In genomic region chr11:21888814-21889213, GRCh38 we compare ENCODE assay signal across 17 cellular contexts.
DNase-seq lines count a peak whose midpoint lies in the region; ATAC-seq and TF ChIP-seq lines count a peak whose summit lies in the region.
"Had no signal": no experiment of that assay in that cellular context is flagged by ENCODE, and none has a peak within 500 bp of the region (broad histone marks: within the 10 kb centered on the region; RNA-seq: fewer than 3 reads in every experiment).

No MANE protein-coding gene starts in this region.

- H3K27ac ChIP-seq in foreskin keratinocyte (no peak overlapping the region), psoas muscle (no peak overlapping the region)
- H3K27ac ChIP-seq: right atrium auricular region had no signal

- 26 to 53% (median 43%) methylated on average over 1 of the region's 1 CpG for WGBS in psoas muscle, 3 donors

- no peak for ATAC-seq in foreskin keratinocyte
- ATAC-seq in psoas muscle, result peak; percentile 68 to 74 (median 72)
- no peak for ATAC-seq in HG03342 (IDR thresholded peaks at IDR 0.05; ENCODE audit: unreplicated experiment)
- ATAC-seq: activated naive CD8-positive, alpha-beta T cell treated with anti-CD3 and anti-CD28 coated beads, Interleukin-2, amount 50 U/mL, for 24 hours; activated T-cell treated with anti-CD3 and anti-CD28 coated beads, Interleukin-2, amount 50 U/mL, for 72 hours had no signal

- no peaks in the 10 kb centered on the region for H3K9me3 ChIP-seq in psoas muscle
- H3K9me3 ChIP-seq: right atrium auricular region had no signal

- no peak overlapping the region for H3K4me3 ChIP-seq in psoas muscle
- H3K4me3 ChIP-seq: right atrium auricular region had no signal

- intact Hi-C loops in psoas muscle (cut with DNase I), result no loop called here

- no peaks in the 10 kb centered on the region for H3K27me3 ChIP-seq in foreskin keratinocyte
- no peaks in the 10 kb centered on the region for H3K27me3 ChIP-seq in psoas muscle (ENCODE audit: insufficient read depth in 3 of 3, low read length in 2 of 3)
- H3K27me3 ChIP-seq: right atrium auricular region had no signal

- no peak for TF ChIP-seq CTCF in foreskin keratinocyte (conservative IDR thresholded peaks at IDR 0.05)
- TF ChIP-seq CTCF in psoas muscle (IDR thresholded peaks at IDR 0.05), result no peak

- no peaks in the 10 kb centered on the region for H3K4me1 ChIP-seq in foreskin keratinocyte
- H3K4me1 ChIP-seq in psoas muscle, result peaks cover 3% of the 10 kb centered on the region
- H3K4me1 ChIP-seq: right atrium auricular region had no signal

- DNase-seq in H4 (ENCODE audit: low spot score), result peak; percentile 71
- DNase-seq in OCI-M1 (lab: John Stamatoyannopoulos, UW), result peak; percentile 28
- DNase-seq in foreskin keratinocyte, result peak; percentile 7 to 38
- no peak for DNase-seq in psoas muscle
- DNase-seq in NCI-H82 treated with DMSO at 0.1 percent for 48 hours (lab: John Stamatoyannopoulos, UW; ENCODE audit: unreplicated experiment), result no peak
- no peak for DNase-seq in effector CD4-positive, alpha-beta T cell
- no peak for DNase-seq in DMS114 treated with DMSO at 0.1 percent for 48 hours (lab: John Stamatoyannopoulos, UW; ENCODE audit: unreplicated experiment)
- DNase-seq: activated CD4-positive, alpha-beta memory T cell treated with anti-CD3 and anti-CD28 coated beads, Interleukin-2, amount 10 ng/mL, durations not matched to agents 7 days and 5 days; activated naive CD8-positive, alpha-beta T cell treated with anti-CD3 and anti-CD28 coated beads, Interleukin-2, amount 50 U/mL, for 24 hours; activated T-cell treated with anti-CD3 and anti-CD28 coated beads, Interleukin-2, amount 50 U/mL, for 72 hours; GF-D8; HCEC 1CT; NCI-H1694; NCI-H446 treated with DMSO at 0.1 percent for 48 hours; stimulated activated CD4-positive, alpha-beta T cell treated with anti-CD3 and anti-CD28 coated beads, Interleukin-2, amount 100 ng/mL, for 24 hours had no signal

- no peaks in the 10 kb centered on the region for H3K36me3 ChIP-seq in psoas muscle (ENCODE audit: insufficient read depth in 1 of 2, low read depth in 1 of 2)
- H3K36me3 ChIP-seq: right atrium auricular region had no signal

Comparison
In these comparisons a context has a peak if more than half of its experiments do, and no peak if none do; other contexts are left out.
1. DNase-seq: peak in H4 (single experiment), OCI-M1 (single experiment) and foreskin keratinocyte (2 of 2); none in psoas muscle (0 of 2), NCI-H82 treated with DMSO at 0.1 percent for 48 hours (single experiment), effector CD4-positive, alpha-beta T cell (single experiment) and DMS114 treated with DMSO at 0.1 percent for 48 hours (single experiment).
2. ATAC-seq: peak in psoas muscle (4 of 4); none in foreskin keratinocyte (single experiment) and HG03342 (single experiment).